In genomic region chr9:22383720-22384119, GRCh38 we compare ENCODE assay signal across 22 cellular contexts.
"Had no signal": no experiment of that assay in that cellular context is flagged by ENCODE, and none has a peak within 500 bp of the region (broad histone marks: within the 10 kb centered on the region; RNA-seq: fewer than 3 reads in every experiment).

No MANE protein-coding gene starts in this region.

- ATAC-seq: activated naive CD8-positive, alpha-beta T cell treated with anti-CD3 and anti-CD28 coated beads, Interleukin-2, amount 50 U/mL, for 24 hours; mucosa of descending colon; psoas muscle; right lobe of liver; stimulated activated naive CD8-positive, alpha-beta T cell treated with anti-CD3 and anti-CD28 coated beads, Interleukin-15, amount 100 ng/mL, for 72 hours had no signal

- DNase-seq: activated CD4-positive, alpha-beta T cell treated with anti-CD3 and anti-CD28 coated beads, Interleukin-2, amount 50 U/mL, for 1 hour; activated CD4-positive, CD25-positive, alpha-beta regulatory T cell treated with anti-CD3 and anti-CD28 coated beads, Interleukin-2, amount 50 U/mL, for 72 hours; activated CD8-positive, alpha-beta memory T cell treated with anti-CD3 and anti-CD28 coated beads for 24 hours; activated CD8-positive, alpha-beta memory T cell treated with anti-CD3 and anti-CD28 coated beads, Interleukin-2, amount 50 U/mL, for 48 hours; activated effector memory CD4-positive, alpha-beta T cell treated with Interleukin-2 at 50 U/mL for 16 hours; activated naive CD4-positive, alpha-beta T cell treated with anti-CD3 and anti-CD28 coated beads, Interleukin-2, amount 10 ng/mL, durations not matched to agents 7 days and 5 days; activated naive CD8-positive, alpha-beta T cell treated with anti-CD3 and anti-CD28 coated beads, Interleukin-2, amount 50 U/mL, for 24 hours; activated T-cell treated with anti-CD3 and anti-CD28 coated beads, Interleukin-2, amount 50 U/mL, for 48 hours; effector CD8-positive, alpha-beta T cell; foreskin fibroblast; glutamatergic neuron; hippocampal formation; islet precursor cell; left ventricle myocardium inferior; mucosa of descending colon; naive B cell; psoas muscle; right lobe of liver; stimulated activated CD4-positive, alpha-beta T cell treated with anti-CD3 and anti-CD28 coated beads, Interleukin-4, amount 100 ng/mL, for 1 hour; stimulated activated naive CD8-positive, alpha-beta T cell treated with anti-CD3 and anti-CD28 coated beads, Interleukin-15, amount 100 ng/mL, for 72 hours; T-helper 2 cell; trophoblast cell had no signal
